In the genomic region with DNA sequence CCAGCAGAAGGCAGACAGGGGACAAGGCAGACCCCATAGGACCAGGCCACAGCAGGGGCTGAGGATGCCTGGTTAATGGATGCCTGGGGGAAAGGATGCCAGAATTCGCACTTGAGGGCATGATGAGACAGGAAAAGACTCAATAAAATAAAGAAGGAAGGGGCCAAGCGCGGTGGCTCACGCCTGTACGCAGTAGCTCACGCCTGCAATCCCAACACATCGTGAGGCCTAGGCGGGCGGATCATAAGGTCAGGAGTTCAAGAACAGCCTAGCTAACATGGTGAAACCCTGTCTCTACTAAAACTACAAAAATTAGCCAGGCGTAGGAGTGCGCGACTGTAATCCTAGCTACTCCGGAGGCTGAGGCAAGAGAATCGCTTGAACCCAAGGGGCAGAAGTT, we compare ENCODE assay signal across 21 cellular contexts. TPM values are rescaled to one million over a fixed set of nuclear protein-coding genes. Genes with fewer than 3 reads are reported as not detected.
A peak's percentile ranks its signal among the peaks of the same experiment; 100 is the strongest.
DNase-seq lines count a peak whose midpoint lies in the region; ATAC-seq and TF ChIP-seq lines count a peak whose summit lies in the region.
"Had no signal": no experiment of that assay in that cellular context is flagged by ENCODE, and none has a peak within 500 bp of the region (broad histone marks: within the 10 kb centered on the region; RNA-seq: fewer than 3 reads in every experiment).

No MANE protein-coding gene starts in this region.

- H3K9me3 ChIP-seq in BLaER1 (no peaks in the 10 kb centered on the region), neural progenitor cell (ENCODE audit: low read depth) (no peaks in the 10 kb centered on the region), MM.1S (replicated peaks; ENCODE audit: insufficient read depth, low read length) (no peaks in the 10 kb centered on the region)
- H3K9me3 ChIP-seq: MG63 had no signal

- H3K4me2 ChIP-seq in BLaER1 = 0 out of 2 replicates have a peak overlapping the region, but pooled peaks have one; percentile 15
- H3K4me2 ChIP-seq in neural progenitor cell = no peak overlapping the region
- H3K4me2 ChIP-seq in MM.1S (ENCODE audit: low read depth, low read length) = no peak overlapping the region
- H3K4me2 ChIP-seq: PC-9 had no signal

- H3K36me3 Mint-ChIP-seq in WTC11 (peaks cover 8% of the 10 kb centered on the region; the same call in 1 of the 2 replicates), neural progenitor cell (no peaks in the 10 kb centered on the region)

- H3K4me3 ChIP-seq in BLaER1 = no peak overlapping the region
- no peak overlapping the region for H3K4me3 ChIP-seq in H7 (ENCODE audit: insufficient read depth, low read depth, low read length)
- no peak overlapping the region for H3K4me3 ChIP-seq in neural progenitor cell
- H3K4me3 ChIP-seq in MM.1S (ENCODE audit: low read length) = no peak overlapping the region
- H3K4me3 ChIP-seq: MG63, PC-9 had no signal

- no peaks in the 10 kb centered on the region for H3K9me2 ChIP-seq in MM.1S (replicated peaks; ENCODE audit: insufficient read depth, low read length)

- H3K27ac ChIP-seq in BLaER1 = no peak overlapping the region
- H3K27ac ChIP-seq in neural progenitor cell = no peak overlapping the region
- no peak overlapping the region for H3K27ac ChIP-seq in MM.1S (ENCODE audit: low read length)
- H3K27ac ChIP-seq: PC-9 had no signal

- H2AFZ ChIP-seq in neural progenitor cell (replicated peaks) (no peak overlapping the region), MM.1S (ENCODE audit: low read length) (no peak overlapping the region)
- H2AFZ ChIP-seq: PC-9 had no signal

- TF ChIP-seq CTCF in WTC11 (IDR thresholded peaks at IDR 0.05) = no peak
- TF ChIP-seq CTCF in neural progenitor cell (IDR thresholded peaks at IDR 0.05) = no peak
- no peak for TF ChIP-seq CTCF in MM.1S (IDR thresholded peaks at IDR 0.05; ENCODE audit: low read length)

- H3K27ac Mint-ChIP-seq in WTC11 = peak overlapping the region; percentile 94; the same call in 1 of the 2 replicates
- H3K27ac Mint-ChIP-seq in neural progenitor cell = peak overlapping the region; percentile 91

- H3K4me1 Mint-ChIP-seq in WTC11 (peaks cover 61% of the 10 kb centered on the region), neural progenitor cell (peaks cover 13% of the 10 kb centered on the region)

- H3K4me1 ChIP-seq in BLaER1 = peaks cover 10% of the 10 kb centered on the region
- peaks cover 5% of the 10 kb centered on the region for H3K4me1 ChIP-seq in neural progenitor cell
- peaks cover 1% of the 10 kb centered on the region for H3K4me1 ChIP-seq in MM.1S (ENCODE audit: low read length)

- H4K20me1 ChIP-seq in BLaER1 (no peaks in the 10 kb centered on the region), neural progenitor cell (ENCODE audit: low read depth) (no peaks in the 10 kb centered on the region), MM.1S (ENCODE audit: insufficient read depth, low read length) (no peaks in the 10 kb centered on the region)

- no peaks in the 10 kb centered on the region for H3K27me3 Mint-ChIP-seq in WTC11 (ENCODE audit: low read depth)
- peaks cover 5% of the 10 kb centered on the region for H3K27me3 Mint-ChIP-seq in neural progenitor cell (ENCODE audit: insufficient read depth, low read depth)
- H3K27me3 Mint-ChIP-seq: CD4-positive, alpha-beta memory T cell had no signal

- H3K4me3 Mint-ChIP-seq in WTC11 (peak overlapping the region; percentile 38; the same call in 1 of the 2 replicates), neural progenitor cell (no peak overlapping the region)
- H3K4me3 Mint-ChIP-seq: CD4-positive, alpha-beta memory T cell had no signal

- DNase-seq in H7 (peak; percentile 14), WTC11 (ENCODE audit: low spot score) (no peak), neural progenitor cell (ENCODE audit: low spot score) (no peak), DMS153 (lab: John Stamatoyannopoulos, UW) (no peak), MM.1S (no peak)
- DNase-seq: C1 segment of cervical spinal cord; CD4-positive, alpha-beta memory T cell; COR-L47; GOT3; KG1; MG63; NCI-H1048; NCI-H1417 treated with DMSO at 0.1 percent for 48 hours; NCI-H1694 treated with DMSO at 0.1 percent for 48 hours; NCI-H2081; NCI-H2227 treated with DMSO at 0.1 percent for 48 hours; NCI-H526 treated with DMSO at 0.1 percent for 48 hours; PC-9; SHP77 had no signal

- H3K36me3 ChIP-seq in BLaER1 = 0 out of 2 replicates have a peak, but pooled peaks cover 1% of the 10 kb centered on the region
- no peaks in the 10 kb centered on the region for H3K36me3 ChIP-seq in H7 (replicated peaks; ENCODE audit: control insufficient read depth, insufficient read depth, low read length)
- no peaks in the 10 kb centered on the region for H3K36me3 ChIP-seq in neural progenitor cell
- H3K36me3 ChIP-seq in MM.1S (replicated peaks; ENCODE audit: insufficient read depth, low read length) = no peaks in the 10 kb centered on the region
- H3K36me3 ChIP-seq: MG63 had no signal

- POLR2A ChIA-PET in WTC11 (lab: Charles Lee) = interaction anchor here (0.5 kb wide), 1 partner anchor 23 kb away, joined by 3 read pairs; no protein-coding TSS in a partner anchor

- ATAC-seq in WTC11 (no peak), HG02884 (IDR thresholded peaks at IDR 0.05; ENCODE audit: unreplicated experiment) (no peak)

- H3K9ac ChIP-seq in BLaER1 = no peak overlapping the region
- H3K9ac ChIP-seq in neural progenitor cell = no peak overlapping the region
- H3K9ac ChIP-seq in MM.1S (ENCODE audit: low read length) = no peak overlapping the region

- H3K79me2 ChIP-seq in neural progenitor cell (ENCODE audit: low read depth) (no peaks in the 10 kb centered on the region), MM.1S (ENCODE audit: low read length) (peaks cover 23% of the 10 kb centered on the region)

- H3F3A ChIP-seq in neural progenitor cell (ENCODE audit: low read depth) = no peaks in the 10 kb centered on the region
- H3F3A ChIP-seq in MM.1S (ENCODE audit: insufficient read depth, low read length) = no peaks in the 10 kb centered on the region

- H3K27me3 ChIP-seq in BLaER1 = no peaks in the 10 kb centered on the region
- no peaks in the 10 kb centered on the region for H3K27me3 ChIP-seq in H7 (ENCODE audit: control insufficient read depth, insufficient read depth, low read length)
- no peaks in the 10 kb centered on the region for H3K27me3 ChIP-seq in neural progenitor cell
- no peaks in the 10 kb centered on the region for H3K27me3 ChIP-seq in MM.1S (replicated peaks; ENCODE audit: insufficient read depth, low read length)
- H3K27me3 ChIP-seq: MG63 had no signal

- CTCF ChIA-PET in WTC11 (lab: Charles Lee) = interaction anchor here (0.7 to 1.3 kb wide), 3 partner anchors 10 to 262 kb away, joined by 3 to 6 read pairs (median 6); a partner anchor contains a TSS

- H3K9me3 Mint-ChIP-seq in WTC11 (no peaks in the 10 kb centered on the region), neural progenitor cell (no peaks in the 10 kb centered on the region)
- H3K9me3 Mint-ChIP-seq: CD4-positive, alpha-beta memory T cell had no signal

TF ChIP-seq in WTC11, 78 proteins besides CTCF, POLR2A, EP300 and RAD21 (continues in another document):
- TF ChIP-seq NR2C2 (CRISPR knock-in tag; IDR thresholded peaks at IDR 0.05) = no peak
- TF ChIP-seq, protein P1, sequence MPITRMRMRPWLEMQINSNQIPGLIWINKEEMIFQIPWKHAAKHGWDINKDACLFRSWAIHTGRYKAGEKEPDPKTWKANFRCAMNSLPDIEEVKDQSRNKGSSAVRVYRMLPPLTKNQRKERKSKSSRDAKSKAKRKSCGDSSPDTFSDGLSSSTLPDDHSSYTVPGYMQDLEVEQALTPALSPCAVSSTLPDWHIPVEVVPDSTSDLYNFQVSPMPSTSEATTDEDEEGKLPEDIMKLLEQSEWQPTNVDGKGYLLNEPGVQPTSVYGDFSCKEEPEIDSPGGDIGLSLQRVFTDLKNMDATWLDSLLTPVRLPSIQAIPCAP (CRISPR knock-in tag; IDR thresholded peaks at IDR 0.05) = no peak
- TF ChIP-seq, protein P2, sequence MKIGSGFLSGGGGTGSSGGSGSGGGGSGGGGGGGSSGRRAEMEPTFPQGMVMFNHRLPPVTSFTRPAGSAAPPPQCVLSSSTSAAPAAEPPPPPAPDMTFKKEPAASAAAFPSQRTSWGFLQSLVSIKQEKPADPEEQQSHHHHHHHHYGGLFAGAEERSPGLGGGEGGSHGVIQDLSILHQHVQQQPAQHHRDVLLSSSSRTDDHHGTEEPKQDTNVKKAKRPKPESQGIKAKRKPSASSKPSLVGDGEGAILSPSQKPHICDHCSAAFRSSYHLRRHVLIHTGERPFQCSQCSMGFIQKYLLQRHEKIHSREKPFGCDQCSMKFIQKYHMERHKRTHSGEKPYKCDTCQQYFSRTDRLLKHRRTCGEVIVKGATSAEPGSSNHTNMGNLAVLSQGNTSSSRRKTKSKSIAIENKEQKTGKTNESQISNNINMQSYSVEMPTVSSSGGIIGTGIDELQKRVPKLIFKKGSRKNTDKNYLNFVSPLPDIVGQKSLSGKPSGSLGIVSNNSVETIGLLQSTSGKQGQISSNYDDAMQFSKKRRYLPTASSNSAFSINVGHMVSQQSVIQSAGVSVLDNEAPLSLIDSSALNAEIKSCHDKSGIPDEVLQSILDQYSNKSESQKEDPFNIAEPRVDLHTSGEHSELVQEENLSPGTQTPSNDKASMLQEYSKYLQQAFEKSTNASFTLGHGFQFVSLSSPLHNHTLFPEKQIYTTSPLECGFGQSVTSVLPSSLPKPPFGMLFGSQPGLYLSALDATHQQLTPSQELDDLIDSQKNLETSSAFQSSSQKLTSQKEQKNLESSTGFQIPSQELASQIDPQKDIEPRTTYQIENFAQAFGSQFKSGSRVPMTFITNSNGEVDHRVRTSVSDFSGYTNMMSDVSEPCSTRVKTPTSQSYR (CRISPR knock-in tag; IDR thresholded peaks at IDR 0.05) = no peak

RNA-seq across cellular contexts. Expression of a gene that starts 9.8 kb away (rescaled TPM):
- total RNA-seq in H7 (2014; rRNA removed; shearing (Covaris generic)) = 2.7 and 3.9 TPM in 2 replicates
- 5.4 to 10.6 TPM (median 7.0 TPM) in 3 replicates for total RNA-seq in WTC11 (2021)
- 0.26 and 0.87 TPM in 2 replicates for total RNA-seq in neural progenitor cell (ENCODE audit: low replicate concordance)

RNA-seq across cellular contexts. Expression of a gene that starts 10.0 kb away (rescaled TPM):
- total RNA-seq in H7 (2014; rRNA removed; shearing (Covaris generic)) = 1.1 and 3.5 TPM in 2 replicates
- total RNA-seq in WTC11 (2021) = 8.7 to 13.1 TPM (median 11.0 TPM) in 3 replicates
- 0.45 and 2.8 TPM in 2 replicates for total RNA-seq in neural progenitor cell (ENCODE audit: low replicate concordance)

RNA-seq across cellular contexts. Expression of a gene that starts 16.6 kb away (rescaled TPM):
- 1.5 and 2.0 TPM in 2 replicates for total RNA-seq in H7 (2014; rRNA removed; shearing (Covaris generic))
- total RNA-seq in WTC11 (2021) (33.4 to 40.4 TPM (median 39.4 TPM) in 3 replicates), neural progenitor cell (ENCODE audit: low replicate concordance) (3.0 and 4.6 TPM in 2 replicates)

RNA-seq across cellular contexts. Expression of a gene that starts 46.4 kb away (rescaled TPM):
- 3.0 and 4.2 TPM in 2 replicates for total RNA-seq in H7 (2014; rRNA removed; shearing (Covaris generic))
- total RNA-seq in WTC11 (2021) (1.8 to 2.2 TPM (median 2.1 TPM) in 3 replicates), neural progenitor cell (ENCODE audit: low replicate concordance) (0.30 and 0.90 TPM in 2 replicates)

RNA-seq across cellular contexts. Expression of a gene that starts 48.6 kb away (rescaled TPM):
- 4.4 and 6.5 TPM in 2 replicates for total RNA-seq in H7 (2014; rRNA removed; shearing (Covaris generic))
- total RNA-seq in WTC11 (2021) (4.0 to 7.5 TPM (median 6.4 TPM) in 3 replicates), neural progenitor cell (ENCODE audit: low replicate concordance) (not detected in 2 replicates)
